ENCODE assay signal across 10 cellular contexts in genomic region chr2:178072000-178072382, GRCh38. TPM values are rescaled to one million over a fixed set of nuclear protein-coding genes. Genes with fewer than 3 reads are reported as not detected.
DNase-seq lines count a peak whose midpoint lies in the region; ATAC-seq and TF ChIP-seq lines count a peak whose summit lies in the region.
"Had no signal": no experiment of that assay in that cellular context is flagged by ENCODE, and none has a peak within 500 bp of the region (broad histone marks: within the 10 kb centered on the region; RNA-seq: fewer than 3 reads in every experiment).

No MANE protein-coding gene starts in this region.

- H2AFZ ChIP-seq in neural cell (ENCODE audit: low read depth, low read length) = no peak overlapping the region

- no peaks in the 10 kb centered on the region for H3K9me3 ChIP-seq in HUES6 (ENCODE audit: control insufficient read depth, insufficient read depth, low read depth, low read length)
- no peaks in the 10 kb centered on the region for H3K9me3 ChIP-seq in duodenal mucosa (ENCODE audit: control insufficient read depth in 1 of 2, low read length in 2 of 2)
- no peaks in the 10 kb centered on the region for H3K9me3 ChIP-seq in neural cell (ENCODE audit: low read length)
- H3K9me3 ChIP-seq: neutrophil had no signal

- TF ChIP-seq RAD21 in neural cell (conservative IDR thresholded peaks at IDR 0.05) = no peak

- H3K36me3 ChIP-seq in HUES6 (ENCODE audit: control insufficient read depth, insufficient read depth, low read length) (no peaks in the 10 kb centered on the region), duodenal mucosa (ENCODE audit: control insufficient read depth in 1 of 2, insufficient read depth in 2 of 2, low read length in 2 of 2) (no peaks in the 10 kb centered on the region), neural cell (ENCODE audit: insufficient read depth, low read length) (no peaks in the 10 kb centered on the region)
- H3K36me3 ChIP-seq: cardiac muscle cell, neutrophil had no signal

- ATAC-seq in GM19395 (IDR thresholded peaks at IDR 0.05; ENCODE audit: unreplicated experiment) = no peak
- ATAC-seq in GM18511 (IDR thresholded peaks at IDR 0.05; ENCODE audit: unreplicated experiment) = no peak
- ATAC-seq in HG03097 (IDR thresholded peaks at IDR 0.05; ENCODE audit: low FRiP score, unreplicated experiment) = no peak

- H3K27me3 ChIP-seq in HUES6 (ENCODE audit: control insufficient read depth, insufficient read depth, low read length) (peaks cover 36% of the 10 kb centered on the region), duodenal mucosa (ENCODE audit: control insufficient read depth in 1 of 2, insufficient read depth in 2 of 2, low read length in 2 of 2) (peaks cover 0 to 12% of the 10 kb centered on the region in 2 donors), neural cell (ENCODE audit: insufficient read depth, low read depth, low read length) (peaks cover 11% of the 10 kb centered on the region)
- H3K27me3 ChIP-seq: cardiac muscle cell had no signal

- peak overlapping the region; percentile 91 for H3K4me3 ChIP-seq in HUES6 (ENCODE audit: low read depth, low read length)
- H3K4me3 ChIP-seq in duodenal mucosa (ENCODE audit: low read depth in 1 of 2, low read length in 2 of 2) = peak overlapping the region; percentile 73 to 74
- peak overlapping the region; percentile 70 for H3K4me3 ChIP-seq in neural cell (ENCODE audit: low read length)

- H3K9me2 ChIP-seq in neural cell (ENCODE audit: insufficient read depth, low read length) = no peaks in the 10 kb centered on the region

- no peak overlapping the region for H3K9ac ChIP-seq in HUES6 (ENCODE audit: low read length)
- peak overlapping the region; percentile 34 to 55 for H3K9ac ChIP-seq in duodenal mucosa (ENCODE audit: low read depth in 1 of 2, low read length in 2 of 2)
- H3K9ac ChIP-seq in neural cell (ENCODE audit: low read length) = no peak overlapping the region

- H3K27ac ChIP-seq in 22Rv1 = peak overlapping the region; percentile 68
- no peak overlapping the region for H3K27ac ChIP-seq in HUES6 (ENCODE audit: low read depth, low read length)
- no peak overlapping the region for H3K27ac ChIP-seq in duodenal mucosa (ENCODE audit: low read depth, low read length)
- H3K27ac ChIP-seq in neural cell (ENCODE audit: low read length) = no peak overlapping the region
- H3K27ac ChIP-seq: cardiac muscle cell, neutrophil had no signal

- TF ChIP-seq CTCF in 22Rv1 (IDR thresholded peaks at IDR 0.05) (no peak), neural cell (IDR thresholded peaks at IDR 0.05; ENCODE audit: poor library complexity, severe bottlenecking) (no peak)

- no peak overlapping the region for H3K4me2 ChIP-seq in neural cell (ENCODE audit: low read length)

- no peaks in the 10 kb centered on the region for H3F3A ChIP-seq in neural cell (ENCODE audit: insufficient read depth, low read length, poor library complexity, severe bottlenecking)

- no peaks in the 10 kb centered on the region for H3K79me2 ChIP-seq in neural cell (replicated peaks; ENCODE audit: insufficient read depth, low read length)

- no peak for TF ChIP-seq EP300 in neural cell (conservative IDR thresholded peaks at IDR 0.05; ENCODE audit: poor library complexity, severe bottlenecking)

- H3K4me1 ChIP-seq in HUES6 (ENCODE audit: control insufficient read depth, insufficient read depth, low read length) (peaks cover 4% of the 10 kb centered on the region; the same call in 1 of the 2 replicates), duodenal mucosa (ENCODE audit: control insufficient read depth in 1 of 2, insufficient read depth in 2 of 2, low read length in 2 of 2) (peaks cover 17 to 29% of the 10 kb centered on the region in 2 donors)

- H4K20me1 ChIP-seq in neural cell (ENCODE audit: insufficient read depth) = no peaks in the 10 kb centered on the region

- DNase-seq in NCI-H526 treated with DMSO at 0.1 percent for 48 hours (lab: John Stamatoyannopoulos, UW) = no peak

TF ChIP-seq in neural cell, 6 proteins besides CTCF, POLR2A, EP300 and RAD21:
- TF ChIP-seq TAF1 (IDR thresholded peaks at IDR 0.05; ENCODE audit: low read depth) = no peak
- no peak for TF ChIP-seq POLR2AphosphoS5 (IDR thresholded peaks at IDR 0.05)
- TF ChIP-seq REST (IDR thresholded peaks at IDR 0.05; ENCODE audit: borderline replicate concordance) = no peak
- TF ChIP-seq SMC3 (conservative IDR thresholded peaks at IDR 0.05; ENCODE audit: poor library complexity) = no peak
- TF ChIP-seq EZH2 (IDR thresholded peaks at IDR 0.05; ENCODE audit: borderline replicate concordance, insufficient read depth, low read length, poor library complexity, severe bottlenecking) = no peak
- no peak for TF ChIP-seq MXI1 (conservative IDR thresholded peaks at IDR 0.05; ENCODE audit: poor library complexity, severe bottlenecking)

RNA-seq across cellular contexts. Expression of gene PDE11A, which starts 0.6 kb away (rescaled TPM):
- 0.14 and 0.89 TPM in 2 replicates for polyA plus RNA-seq in neural cell
- 0.58 and 0.97 TPM in 2 replicates for polyA minus RNA-seq in neural cell

RNA-seq across cellular contexts. Expression of gene RBM45, which starts 40.2 kb away (rescaled TPM):
- 30.3 and 30.8 TPM in 2 replicates for polyA plus RNA-seq in neural cell
- polyA minus RNA-seq in neural cell = 20.7 and 24.9 TPM in 2 replicates

Comparison
In these comparisons a context has a peak if more than half of its experiments do, and no peak if none do; other contexts are left out.
1. H3K9ac ChIP-seq: peak in duodenal mucosa (2 of 2); none in HUES6 (single experiment) and neural cell (single experiment).
2. Peak in every context shown above with its lines, with median percentiles within 50 percentile points of each other: H3K4me3 ChIP-seq.